Comparison of ENCODE assay signal across 9 cellular contexts in genomic region chr16:85523602-85524364, GRCh38.
DNase-seq lines count a peak whose midpoint lies in the region; ATAC-seq and TF ChIP-seq lines count a peak whose summit lies in the region.
"Had no signal": no experiment of that assay in that cellular context is flagged by ENCODE, and none has a peak within 500 bp of the region (broad histone marks: within the 10 kb centered on the region; RNA-seq: fewer than 3 reads in every experiment).

No MANE protein-coding gene starts in this region.

- ATAC-seq in upper lobe of left lung (ENCODE audit: low FRiP score in 2 of 2) (peak; percentile 7 to 78), GM21717 (IDR thresholded peaks at IDR 0.05; ENCODE audit: unreplicated experiment) (no peak)

- DNase-seq in NCI-H748 (lab: John Stamatoyannopoulos, UW; ENCODE audit: unreplicated experiment): peak; percentile 16
- DNase-seq in NCI-H748 treated with DMSO at 0.1 percent for 48 hours (lab: John Stamatoyannopoulos, UW): no peak
- DNase-seq in SKM-1 treated with dmso at 0.1 percent for 144 hours (lab: John Stamatoyannopoulos, UW; ENCODE audit: unreplicated experiment): peak; percentile 17
- peak; percentile 82 for DNase-seq in hepatic stellate cell (ENCODE audit: low spot score)
- peak in 1 of 2 donors; percentile 85 for DNase-seq in upper lobe of left lung
- DNase-seq in NCI-H1436 (lab: John Stamatoyannopoulos, UW): no peak
- DNase-seq in dedifferentiated amniotic fluid mesenchymal stem cell (ENCODE audit: extremely low spot score): no peak
- DNase-seq: foreskin melanocyte had no signal

- H3K27me3 ChIP-seq in upper lobe of left lung: no peaks in the 10 kb centered on the region

- peak overlapping the region; percentile 65 to 81 (median 74) for H3K27ac ChIP-seq in upper lobe of left lung

- no peak for TF ChIP-seq CTCF in upper lobe of left lung (IDR thresholded peaks at IDR 0.05)

- no peaks in the 10 kb centered on the region for H3K36me3 ChIP-seq in upper lobe of left lung

- peak in 1 of 4 donors; percentile 35 for TF ChIP-seq POLR2A in upper lobe of left lung (IDR thresholded peaks at IDR 0.05)

- WGBS in upper lobe of left lung, 2 donors: 52% methylated on average over 19 of the region's 22 CpGs; no CpG with 5 or more reads in 1 of the 2 donors

- no peak overlapping the region for H3K4me3 ChIP-seq in upper lobe of left lung

- no peaks in the 10 kb centered on the region for H3K9me3 ChIP-seq in upper lobe of left lung

- no peak for TF ChIP-seq EP300 in upper lobe of left lung (IDR thresholded peaks at IDR 0.05)

- peaks cover 51 to 70% (median 53%) of the 10 kb centered on the region in 4 donors for H3K4me1 ChIP-seq in upper lobe of left lung

Comparison
In these comparisons a context has a peak if more than half of its experiments do, and no peak if none do; other contexts are left out.
1. DNase-seq: peak in NCI-H748 (single experiment), SKM-1 treated with dmso at 0.1 percent for 144 hours (single experiment) and hepatic stellate cell (single experiment); none in NCI-H748 treated with DMSO at 0.1 percent for 48 hours (single experiment), NCI-H1436 (single experiment) and dedifferentiated amniotic fluid mesenchymal stem cell (single experiment).